ENCODE assay signal across 1 cellular context in the genomic region with DNA sequence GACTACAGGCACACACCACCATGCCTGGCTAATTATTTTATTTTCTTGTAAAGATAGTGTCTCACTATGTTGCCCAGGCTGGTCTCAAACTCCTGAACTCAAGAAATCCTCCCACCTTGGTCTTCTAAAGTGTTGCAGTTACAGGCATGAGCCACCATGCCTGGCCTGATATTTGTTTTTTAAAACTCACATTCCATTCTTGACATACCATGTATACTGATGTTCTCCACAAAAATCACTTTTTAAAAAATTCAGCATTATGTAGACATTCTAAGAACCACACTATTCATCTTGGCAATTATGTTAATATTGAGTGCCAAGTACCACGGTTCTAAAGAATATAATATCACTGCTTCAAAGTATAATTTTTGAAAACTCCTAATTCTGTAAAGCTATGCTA.
TF ChIP-seq lines count a peak whose summit lies in the region.

No MANE protein-coding gene starts in this region.

TF ChIP-seq in GM23338, 12 proteins besides CTCF, POLR2A, EP300 and RAD21 (continued from another document):
- TF ChIP-seq, protein P1, sequence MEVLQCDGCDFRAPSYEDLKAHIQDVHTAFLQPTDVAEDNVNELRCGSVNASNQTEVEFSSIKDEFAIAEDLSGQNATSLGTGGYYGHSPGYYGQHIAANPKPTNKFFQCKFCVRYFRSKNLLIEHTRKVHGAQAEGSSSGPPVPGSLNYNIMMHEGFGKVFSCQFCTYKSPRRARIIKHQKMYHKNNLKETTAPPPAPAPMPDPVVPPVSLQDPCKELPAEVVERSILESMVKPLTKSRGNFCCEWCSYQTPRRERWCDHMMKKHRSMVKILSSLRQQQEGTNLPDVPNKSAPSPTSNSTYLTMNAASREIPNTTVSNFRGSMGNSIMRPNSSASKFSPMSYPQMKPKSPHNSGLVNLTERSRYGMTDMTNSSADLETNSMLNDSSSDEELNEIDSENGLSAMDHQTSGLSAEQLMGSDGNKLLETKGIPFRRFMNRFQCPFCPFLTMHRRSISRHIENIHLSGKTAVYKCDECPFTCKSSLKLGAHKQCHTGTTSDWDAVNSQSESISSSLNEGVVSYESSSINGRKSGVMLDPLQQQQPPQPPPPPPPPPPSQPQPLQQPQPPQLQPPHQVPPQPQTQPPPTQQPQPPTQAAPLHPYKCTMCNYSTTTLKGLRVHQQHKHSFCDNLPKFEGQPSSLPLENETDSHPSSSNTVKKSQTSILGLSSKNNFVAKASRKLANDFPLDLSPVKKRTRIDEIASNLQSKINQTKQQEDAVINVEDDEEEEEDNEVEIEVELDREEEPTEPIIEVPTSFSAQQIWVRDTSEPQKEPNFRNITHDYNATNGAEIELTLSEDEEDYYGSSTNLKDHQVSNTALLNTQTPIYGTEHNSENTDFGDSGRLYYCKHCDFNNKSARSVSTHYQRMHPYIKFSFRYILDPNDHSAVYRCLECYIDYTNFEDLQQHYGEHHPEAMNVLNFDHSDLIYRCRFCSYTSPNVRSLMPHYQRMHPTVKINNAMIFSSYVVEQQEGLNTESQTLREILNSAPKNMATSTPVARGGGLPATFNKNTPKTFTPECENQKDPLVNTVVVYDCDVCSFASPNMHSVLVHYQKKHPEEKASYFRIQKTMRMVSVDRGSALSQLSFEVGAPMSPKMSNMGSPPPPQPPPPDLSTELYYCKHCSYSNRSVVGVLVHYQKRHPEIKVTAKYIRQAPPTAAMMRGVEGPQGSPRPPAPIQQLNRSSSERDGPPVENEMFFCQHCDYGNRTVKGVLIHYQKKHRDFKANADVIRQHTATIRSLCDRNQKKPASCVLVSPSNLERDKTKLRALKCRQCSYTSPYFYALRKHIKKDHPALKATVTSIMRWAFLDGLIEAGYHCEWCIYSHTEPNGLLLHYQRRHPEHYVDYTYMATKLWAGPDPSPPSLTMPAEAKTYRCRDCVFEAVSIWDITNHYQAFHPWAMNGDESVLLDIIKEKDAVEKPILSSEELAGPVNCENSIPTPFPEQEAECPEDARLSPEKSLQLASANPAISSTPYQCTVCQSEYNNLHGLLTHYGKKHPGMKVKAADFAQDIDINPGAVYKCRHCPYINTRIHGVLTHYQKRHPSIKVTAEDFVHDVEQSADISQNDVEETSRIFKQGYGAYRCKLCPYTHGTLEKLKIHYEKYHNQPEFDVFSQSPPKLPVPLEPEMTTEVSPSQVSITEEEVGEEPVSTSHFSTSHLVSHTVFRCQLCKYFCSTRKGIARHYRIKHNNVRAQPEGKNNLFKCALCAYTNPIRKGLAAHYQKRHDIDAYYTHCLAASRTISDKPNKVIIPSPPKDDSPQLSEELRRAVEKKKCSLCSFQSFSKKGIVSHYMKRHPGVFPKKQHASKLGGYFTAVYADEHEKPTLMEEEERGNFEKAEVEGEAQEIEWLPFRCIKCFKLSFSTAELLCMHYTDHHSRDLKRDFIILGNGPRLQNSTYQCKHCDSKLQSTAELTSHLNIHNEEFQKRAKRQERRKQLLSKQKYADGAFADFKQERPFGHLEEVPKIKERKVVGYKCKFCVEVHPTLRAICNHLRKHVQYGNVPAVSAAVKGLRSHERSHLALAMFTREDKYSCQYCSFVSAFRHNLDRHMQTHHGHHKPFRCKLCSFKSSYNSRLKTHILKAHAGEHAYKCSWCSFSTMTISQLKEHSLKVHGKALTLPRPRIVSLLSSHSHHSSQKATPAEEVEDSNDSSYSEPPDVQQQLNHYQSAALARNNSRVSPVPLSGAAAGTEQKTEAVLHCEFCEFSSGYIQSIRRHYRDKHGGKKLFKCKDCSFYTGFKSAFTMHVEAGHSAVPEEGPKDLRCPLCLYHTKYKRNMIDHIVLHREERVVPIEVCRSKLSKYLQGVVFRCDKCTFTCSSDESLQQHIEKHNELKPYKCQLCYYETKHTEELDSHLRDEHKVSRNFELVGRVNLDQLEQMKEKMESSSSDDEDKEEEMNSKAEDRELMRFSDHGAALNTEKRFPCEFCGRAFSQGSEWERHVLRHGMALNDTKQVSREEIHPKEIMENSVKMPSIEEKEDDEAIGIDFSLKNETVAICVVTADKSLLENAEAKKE (CRISPR knock-in tag; IDR thresholded peaks at IDR 0.05): no peak
- no peak for TF ChIP-seq ZNF114 (CRISPR knock-in tag; IDR thresholded peaks at IDR 0.05)
- TF ChIP-seq ZNF331 (CRISPR knock-in tag; IDR thresholded peaks at IDR 0.05; ENCODE audit: low read depth): no peak
- TF ChIP-seq EZH2phosphoT487 (IDR thresholded peaks at IDR 0.05; ENCODE audit: unreplicated experiment): no peak
- TF ChIP-seq POLR2AphosphoS5 (IDR thresholded peaks at IDR 0.05; ENCODE audit: low read depth): no peak
TF ChIP-seq in GM23338: peak in this region for 0.
